12 cellular contexts compared by ENCODE assay signal in genomic region chr18:2083691-2084090, GRCh38.
DNase-seq lines count a peak whose midpoint lies in the region; ATAC-seq, FAIRE-seq and TF ChIP-seq lines count a peak whose summit lies in the region.
"Had no signal": no experiment of that assay in that cellular context is flagged by ENCODE, and none has a peak within 500 bp of the region (broad histone marks: within the 10 kb centered on the region; RNA-seq: fewer than 3 reads in every experiment).

No MANE protein-coding gene starts in this region.

- POLR2A ChIA-PET in HCT116 (lab: Charles Lee) (no interaction called here), Panc1 (lab: Charles Lee) (no interaction called here)

- no peak overlapping the region for H3K4me2 ChIP-seq in HCT116 (ENCODE audit: low read length)
- no peak overlapping the region for H3K4me2 ChIP-seq in keratinocyte (ENCODE audit: control insufficient read depth, extremely low read depth, insufficient read depth, low read depth, low read length)

- H3K9ac ChIP-seq in HCT116 (ENCODE audit: low read length), result no peak overlapping the region
- no peak overlapping the region for H3K9ac ChIP-seq in keratinocyte (ENCODE audit: control insufficient read depth, extremely low read depth, insufficient read depth, low read length)

- dilution Hi-C loops in keratinocyte (cut with MboI; ENCODE audit: extremely low pct_ligation_motif_present, low sequenced_read_pairs), result no loop called here

- H4K20me1 ChIP-seq in HCT116 (ENCODE audit: insufficient read depth), result no peaks in the 10 kb centered on the region
- H4K20me1 ChIP-seq in keratinocyte (ENCODE audit: control insufficient read depth, extremely low read depth, insufficient read depth, low read length), result no peaks in the 10 kb centered on the region

- FAIRE-seq in keratinocyte (lab: Jason Lieb, UNC), result no peak
- FAIRE-seq: GM12892 had no signal

- RAD21 ChIA-PET in HCT116 (lab: Charles Lee; ENCODE audit: low non-redundant PET in 1 of 2, low total read pairs in 2 of 2, uncharacterized antibody in 2 of 2, unreplicated experiment in 2 of 2), result no interaction called here

- H3K9me3 ChIP-seq in HCT116 (ENCODE audit: control insufficient read depth in 1 of 2, insufficient read depth in 1 of 2, low read depth in 1 of 2, low read length in 2 of 2) (no peaks in the 10 kb centered on the region), Panc1 (ENCODE audit: control insufficient read depth, insufficient read depth, low read depth, low read length) (no peaks in the 10 kb centered on the region), keratinocyte (ENCODE audit: control insufficient read depth, low read depth, low read length) (no peaks in the 10 kb centered on the region), spleen (no peaks in the 10 kb centered on the region)

- no peaks in the 10 kb centered on the region for H3K79me2 ChIP-seq in HCT116 (ENCODE audit: insufficient read depth, low read length)
- no peaks in the 10 kb centered on the region for H3K79me2 ChIP-seq in keratinocyte (ENCODE audit: control insufficient read depth, insufficient read depth, low read length)

- H3K4me1 ChIP-seq in HCT116 (ENCODE audit: control insufficient read depth in 1 of 2, insufficient read depth in 2 of 2, low read length in 2 of 2), result no peaks in the 10 kb centered on the region
- H3K4me1 ChIP-seq in Panc1 (ENCODE audit: control insufficient read depth, insufficient read depth, low read length), result no peaks in the 10 kb centered on the region
- no peaks in the 10 kb centered on the region for H3K4me1 ChIP-seq in keratinocyte (ENCODE audit: control insufficient read depth, extremely low read depth, insufficient read depth, low read length)
- no peaks in the 10 kb centered on the region for H3K4me1 ChIP-seq in spleen

- H2AFZ ChIP-seq in HCT116 (ENCODE audit: low read depth, low read length, poor library complexity, severe bottlenecking), result no peak overlapping the region
- H2AFZ ChIP-seq in keratinocyte (ENCODE audit: control insufficient read depth, low read length), result no peak overlapping the region

- in situ Hi-C loops in Panc1 (cut with HindIII; ENCODE audit: low pct_unique_long_range_greater_than_20kb, low sequenced_read_pairs), result no loop called here

- H3K4me3 ChIP-seq in HCT116 (replicated peaks in 1 of 2; ENCODE audit: low read depth in 1 of 2, low read length in 2 of 2) (no peak overlapping the region), Panc1 (ENCODE audit: low read depth in 2 of 2, low read length in 2 of 2) (no peak overlapping the region), keratinocyte (ENCODE audit: control insufficient read depth in 2 of 3, extremely low read depth in 1 of 3, insufficient read depth in 2 of 3, low read depth in 1 of 3, low read length in 3 of 3) (no peak overlapping the region), spleen (no peak overlapping the region)
- H3K4me3 ChIP-seq: skin epidermis had no signal

- TF ChIP-seq CTCF in HCT116 (IDR thresholded peaks at IDR 0.05 in 2 of 3, conservative IDR thresholded peaks at IDR 0.05 in 1 of 3; ENCODE audit: borderline replicate concordance in 1 of 3, insufficient read depth in 1 of 3, low read depth in 2 of 3, low read length in 2 of 3) (peak; percentile 34 to 60 (median 56); a peak in 4 of 6 replicates), Panc1 (IDR thresholded peaks at IDR 0.05) (peak; percentile 15), keratinocyte (optimal IDR thresholded peaks at IDR 0.05 in 1 of 3, IDR thresholded peaks at IDR 0.05 in 1 of 3, conservative IDR thresholded peaks at IDR 0.05 in 1 of 3; ENCODE audit: extremely low read depth in 1 of 3, insufficient read depth in 2 of 3, low read length in 3 of 3) (peak; percentile 25 to 85 (median 79)), spleen (IDR thresholded peaks at IDR 0.05 in 8 of 11, conservative IDR thresholded peaks at IDR 0.05 in 3 of 11) (no peak)

- H3K27ac ChIP-seq in HCT116 (ENCODE audit: low read depth, low read length), result no peak overlapping the region
- no peak overlapping the region for H3K27ac ChIP-seq in Panc1 (ENCODE audit: low read length)
- H3K27ac ChIP-seq in keratinocyte (ENCODE audit: control insufficient read depth, insufficient read depth, low read length), result no peak overlapping the region
- H3K27ac ChIP-seq in spleen, result no peak overlapping the region
- H3K27ac ChIP-seq: skin epidermis had no signal

- intact Hi-C loops in HCT116 (cut with micrococcal nuclease) (loop anchor here (1.0 to 10.0 kb wide), 3 partner anchors 169 to 1219 kb away; no protein-coding TSS in a partner anchor), Panc1 (cut with micrococcal nuclease; ENCODE audit: unreplicated experiment) (no loop called here), spleen (cut with DNase I; ENCODE audit: low total_unique reads) (no loop called here)

- CTCF ChIA-PET in HCT116 (lab: Charles Lee), result interaction anchor here (0.7 to 3.2 kb wide), 8 partner anchors 8 to 498 kb away, joined by 3 to 11 read pairs (median 4); no protein-coding TSS in a partner anchor
- CTCF ChIA-PET in Panc1 (lab: Charles Lee), result no interaction called here

- WGBS in spleen, 5 donors, result 33 to 55% (median 42%) methylated on average over 3 of the region's 3 CpGs

- H3K9me1 ChIP-seq in keratinocyte (ENCODE audit: control insufficient read depth, extremely low read depth, insufficient read depth, low read length), result no peaks in the 10 kb centered on the region

- BruUV-seq in HCT116 (replicated peaks; lab: Mats Ljungman, UMichigan) (no TSS peak), Panc1 (replicated peaks; lab: Mats Ljungman, UMichigan) (no TSS peak)

- no peaks in the 10 kb centered on the region for H3K36me3 ChIP-seq in HCT116 (ENCODE audit: control insufficient read depth in 1 of 2, insufficient read depth in 2 of 2, low read length in 2 of 2)
- H3K36me3 ChIP-seq in Panc1 (ENCODE audit: control insufficient read depth, insufficient read depth, low read length), result no peaks in the 10 kb centered on the region
- no peaks in the 10 kb centered on the region for H3K36me3 ChIP-seq in keratinocyte (ENCODE audit: control insufficient read depth in 2 of 2, extremely low read depth in 1 of 2, insufficient read depth in 2 of 2, low read length in 2 of 2)
- no peaks in the 10 kb centered on the region for H3K36me3 ChIP-seq in spleen

- peak; percentile 67 for TF ChIP-seq RAD21 in HCT116 (IDR thresholded peaks at IDR 0.05; ENCODE audit: low read depth)

- DNase-seq in DMS53 (lab: John Stamatoyannopoulos, UW) (peak; percentile 80), HCT116 (ENCODE audit: low read depth, low spot score) (no peak), Panc1 (ENCODE audit: low read depth, low spot score) (no peak), keratinocyte (ENCODE audit: low read depth, low spot score) (no peak), spleen (no peak), NCI-H1436 (lab: John Stamatoyannopoulos, UW) (no peak)
- DNase-seq in activated effector memory CD4-positive, alpha-beta T cell treated with anti-CD3 and anti-CD28 coated beads, Interleukin-2, amount 50 U/mL, for 16 hours, result no peak
- DNase-seq: activated CD4-positive, alpha-beta T cell treated with anti-CD3 and anti-CD28 coated beads for 1 hour; NCI-H2171 treated with DMSO at 0.1 percent for 48 hours had no signal

- H3K9me2 ChIP-seq in HCT116 (ENCODE audit: insufficient read depth), result no peaks in the 10 kb centered on the region

- TF ChIP-seq POLR2A in HCT116 (IDR thresholded peaks at IDR 0.05; ENCODE audit: borderline replicate concordance, extremely low read depth, insufficient read depth, insufficient read length), result no peak
- no peak for TF ChIP-seq POLR2A in spleen (IDR thresholded peaks at IDR 0.05)

- peak; percentile 71 for ATAC-seq in HCT116
- ATAC-seq in Panc1, result no peak
- ATAC-seq in GM21423 (IDR thresholded peaks at IDR 0.05; ENCODE audit: unreplicated experiment), result no peak

- H3K27me3 ChIP-seq in HCT116 (ENCODE audit: insufficient read depth, low read length) (no peaks in the 10 kb centered on the region), Panc1 (ENCODE audit: control insufficient read depth, insufficient read depth, low read length) (no peaks in the 10 kb centered on the region), keratinocyte (ENCODE audit: control insufficient read depth, extremely low read depth, insufficient read depth, low read length) (no peaks in the 10 kb centered on the region), spleen (replicated peaks in 1 of 7) (no peaks in the 10 kb centered on the region)

TF ChIP-seq in HCT116, 20 proteins besides CTCF, POLR2A, EP300 and RAD21:
- TF ChIP-seq SIN3A (IDR thresholded peaks at IDR 0.05; ENCODE audit: low read depth) (no peak), CBX3 (IDR thresholded peaks at IDR 0.05; ENCODE audit: low read depth) (no peak), SP1 (IDR thresholded peaks at IDR 0.05; ENCODE audit: low read depth) (no peak)
TF ChIP-seq in HCT116: peak in this region for 0.

Comparison
In these comparisons a context has a peak if more than half of its experiments do, and no peak if none do; other contexts are left out.
1. CTCF ChIP-seq: peak in HCT116 (3 of 3), Panc1 (single experiment) and keratinocyte (3 of 3); none in spleen (0 of 11).